In genomic region chr6:63571883-63572732, GRCh38 we compare ENCODE assay signal across 8 cellular contexts. TPM values are rescaled to one million over a fixed set of nuclear protein-coding genes. Genes with fewer than 3 reads are reported as not detected.
DNase-seq lines count a peak whose midpoint lies in the region; ATAC-seq and TF ChIP-seq lines count a peak whose summit lies in the region.

Gene LOC128125822 (plus strand): TSS chr6:63572480.
Gene PTP4A1 (plus strand): TSS chr6:63572480. CDS start chr6:63576881, 4,401 bp downstream.

- peak; percentile 97 for DNase-seq in AG20443 (ENCODE audit: low spot score)
- peak; percentile 93 for DNase-seq in NCI-H510A (lab: John Stamatoyannopoulos, UW)
- peak; percentile 91 to 94 for DNase-seq in activated CD4-positive, alpha-beta T cell treated with anti-CD3 and anti-CD28 coated beads for 24 hours (ENCODE audit: low read depth in 2 of 2)
- peak; percentile 99 for DNase-seq in chondrocyte (ENCODE audit: low spot score)
- DNase-seq in kidney epithelial cell (ENCODE audit: low read depth), result peak; percentile 86
- peak; percentile 94 to 95 for DNase-seq in stimulated activated CD4-positive, alpha-beta T cell treated with anti-CD3 and anti-CD28 coated beads, Interleukin-15, amount 100 ng/mL, for 48 hours (ENCODE audit: low read depth in 2 of 2)

- TF ChIP-seq POLR2A in GM19099 (IDR thresholded peaks at IDR 0.05; ENCODE audit: extremely low read depth, insufficient read length, low read depth), result peak; percentile 93

- no peaks in the 10 kb centered on the region for H3K36me3 ChIP-seq in kidney epithelial cell (ENCODE audit: control insufficient read depth, insufficient read depth, low read length)

- peak within 1 kb of the TSS; percentile 99 for H3K4me3 ChIP-seq in kidney epithelial cell (ENCODE audit: low read depth, low read length)

- peak within 1 kb of the TSS; percentile 94 for H3K4me3 Mint-ChIP-seq in chondrocyte (ENCODE audit: unreplicated experiment)

- peaks cover 6% of the 10 kb centered on the region for H3K9me3 Mint-ChIP-seq in chondrocyte (ENCODE audit: low read depth)

- peak within 1 kb of the TSS; percentile 97 for H3K27ac Mint-ChIP-seq in chondrocyte (ENCODE audit: unreplicated experiment)

- H3K36me3 Mint-ChIP-seq in chondrocyte (ENCODE audit: low read depth), result peaks cover 8% of the 10 kb centered on the region

- H3K27me3 Mint-ChIP-seq in chondrocyte (ENCODE audit: low read depth), result no peaks in the 10 kb centered on the region

- no peaks in the 10 kb centered on the region for H3K27me3 ChIP-seq in kidney epithelial cell (ENCODE audit: control insufficient read depth, insufficient read depth, low read length)

- TF ChIP-seq CTCF in chondrocyte (IDR thresholded peaks at IDR 0.05) (no peak), kidney epithelial cell (IDR thresholded peaks at IDR 0.05; ENCODE audit: insufficient read depth, low read length, poor library complexity, severe bottlenecking) (no peak)

- peak; percentile 91 for ATAC-seq in HG03432 (IDR thresholded peaks at IDR 0.05; ENCODE audit: unreplicated experiment)

- H3K4me1 Mint-ChIP-seq in chondrocyte (ENCODE audit: low read depth), result peaks cover 39% of the 10 kb centered on the region

RNA-seq across cellular contexts. Expression of gene PTP4A1, which starts in this region (rescaled TPM):
- total RNA-seq in chondrocyte (75.7 to 108 TPM (median 99.2 TPM) in 3 replicates), kidney epithelial cell (44.2 and 48.4 TPM in 2 replicates)

Comparison
In these comparisons a context has a peak if more than half of its experiments do, and no peak if none do; other contexts are left out.
1. Peak in every context shown above with its lines: DNase-seq, ATAC-seq and H3K4me3 ChIP-seq.